In genomic region chr1:35269190-35269988, GRCh38 we compare ENCODE assay signal across 8 cellular contexts. TPM values are rescaled to one million over a fixed set of nuclear protein-coding genes. Genes with fewer than 3 reads are reported as not detected.
DNase-seq lines count a peak whose midpoint lies in the region; ATAC-seq and TF ChIP-seq lines count a peak whose summit lies in the region.

No MANE protein-coding gene starts in this region.

- peaks cover 29% of the 10 kb centered on the region for H3K4me1 Mint-ChIP-seq in activated T-cell treated with anti-CD3 and anti-CD28 coated beads, Interleukin-2, amount 50 U/mL, for 4 hours (ENCODE audit: low read depth)

- H3K79me2 ChIP-seq in PC-3 (ENCODE audit: low read length) = peaks cover 63% of the 10 kb centered on the region

- H3K27me3 ChIP-seq in PC-3 (ENCODE audit: low read length) (no peaks in the 10 kb centered on the region), ovary (no peaks in the 10 kb centered on the region)

- H3K9me2 ChIP-seq in PC-3 (replicated peaks; ENCODE audit: low read length) = no peaks in the 10 kb centered on the region

- DNase-seq in activated T-cell treated with anti-CD3 and anti-CD28 coated beads, Interleukin-2, amount 50 U/mL, for 4 hours = no peak
- no peak for DNase-seq in activated T-cell treated with anti-CD3 and anti-CD28 coated beads, Interleukin-2, amount 50 U/mL, for 48 hours
- DNase-seq in PC-3 (peak; percentile 12), epithelial cell of esophagus (ENCODE audit: low read depth) (peak; percentile 27), ovary (peak in 1 of 5 donors; percentile 13), COLO668 (lab: John Stamatoyannopoulos, UW; ENCODE audit: unreplicated experiment) (no peak)
- DNase-seq in activated CD8-positive, alpha-beta memory T cell treated with anti-CD3 and anti-CD28 coated beads, Interleukin-2, amount 50 U/mL, for 48 hours = no peak

- H3K4me3 Mint-ChIP-seq in activated T-cell treated with anti-CD3 and anti-CD28 coated beads, Interleukin-2, amount 50 U/mL, for 4 hours = peak overlapping the region; percentile 87

- peak overlapping the region; percentile 82 for H2AFZ ChIP-seq in PC-3 (ENCODE audit: low read length)

- H3K9me3 Mint-ChIP-seq in activated T-cell treated with anti-CD3 and anti-CD28 coated beads, Interleukin-2, amount 50 U/mL, for 4 hours = no peaks in the 10 kb centered on the region

- no peak for TF ChIP-seq EP300 in ovary (IDR thresholded peaks at IDR 0.05)

- H3K27me3 Mint-ChIP-seq in activated T-cell treated with anti-CD3 and anti-CD28 coated beads, Interleukin-2, amount 50 U/mL, for 4 hours (ENCODE audit: low read depth) = peaks cover 4% of the 10 kb centered on the region

- TF ChIP-seq CTCF in PC-3 (conservative IDR thresholded peaks at IDR 0.05; ENCODE audit: low read depth, low read length) (no peak), epithelial cell of esophagus (IDR thresholded peaks at IDR 0.05; ENCODE audit: insufficient read depth, low read depth, low read length, missing control alignments) (no peak), ovary (IDR thresholded peaks at IDR 0.05) (no peak)

- 0 to 1% (median 1%) methylated on average over 24 of the region's 24 CpGs for WGBS in ovary, 3 donors

- H3K27ac ChIP-seq in PC-3 (ENCODE audit: low read length) = peak overlapping the region; percentile 51
- H3K27ac ChIP-seq in ovary = peak overlapping the region; percentile 67 to 72

- peak overlapping the region; percentile 97 for H3K9ac ChIP-seq in PC-3 (ENCODE audit: low read length)

- TSS peak; percentile 66 for BruUV-seq in PC-3 (replicated peaks; lab: Mats Ljungman, UMichigan)

- no peak for TF ChIP-seq POLR2A in ovary (IDR thresholded peaks at IDR 0.05)

- intact Hi-C loops in PC-3 (cut with micrococcal nuclease) = loop anchor here (2.0 to 10.0 kb wide), 2 partner anchors 67 to 235 kb away; partner anchors contain the start of gene ZMYM6
- intact Hi-C loops in ovary (cut with DNase I) = no loop called here

- no peak for ATAC-seq in activated T-cell treated with anti-CD3 and anti-CD28 coated beads, Interleukin-2, amount 50 U/mL, for 4 hours
- no peak for ATAC-seq in PC-3
- ATAC-seq in HG03196 (IDR thresholded peaks at IDR 0.05; ENCODE audit: unreplicated experiment) = no peak

- H4K20me1 ChIP-seq in PC-3 (ENCODE audit: low read length) = peaks cover 4% of the 10 kb centered on the region; the same call in 1 of the 2 replicates

- POLR2A ChIA-PET in PC-3 (lab: Charles Lee; ENCODE audit: unreplicated experiment) = no interaction called here

- H3K4me1 ChIP-seq in PC-3 (ENCODE audit: insufficient read depth, low read length) (peaks cover 30% of the 10 kb centered on the region), ovary (ENCODE audit: insufficient read depth) (peaks cover 6% of the 10 kb centered on the region)

- no peaks in the 10 kb centered on the region for H3K9me3 ChIP-seq in PC-3 (ENCODE audit: low read length)
- no peaks in the 10 kb centered on the region for H3K9me3 ChIP-seq in ovary

- peak overlapping the region; percentile 76 for H3K4me3 ChIP-seq in PC-3 (ENCODE audit: low read length)
- H3K4me3 ChIP-seq in epithelial cell of esophagus (ENCODE audit: low read length) = peak overlapping the region; percentile 79
- H3K4me3 ChIP-seq in ovary = peak overlapping the region; percentile 70

- H3K36me3 ChIP-seq in PC-3 (ENCODE audit: low read depth, low read length) (peaks cover 3% of the 10 kb centered on the region; the same call in 1 of the 2 replicates), ovary (no peaks in the 10 kb centered on the region)

- H3K4me2 ChIP-seq in PC-3 (ENCODE audit: low read length) = peak overlapping the region; percentile 84

- no peaks in the 10 kb centered on the region for H3F3A ChIP-seq in PC-3 (ENCODE audit: low read length, unreplicated experiment)

- peaks cover 7% of the 10 kb centered on the region for H3K36me3 Mint-ChIP-seq in activated T-cell treated with anti-CD3 and anti-CD28 coated beads, Interleukin-2, amount 50 U/mL, for 4 hours (ENCODE audit: insufficient read depth)

- CTCF ChIA-PET in PC-3 (lab: Charles Lee) = no interaction called here

RNA-seq across cellular contexts. Expression of gene ZMYM4, which starts 0.9 kb away (rescaled TPM):
- total RNA-seq in activated T-cell treated with anti-CD3 and anti-CD28 coated beads, Interleukin-2, amount 50 U/mL, for 4 hours = 10 to 100 TPM; 24.2 to 28.9 (median 26.0) TPM
- total RNA-seq in PC-3 (2014; rRNA removed) (28.5 and 31.0 TPM in 2 replicates), ovary (10 to 100 TPM; 28.1 to 77.2 (median 60.4) TPM)
- polyA plus RNA-seq in ovary = 10 to 100 TPM; 15.9 to 27.1 TPM

Comparison
In these comparisons a context has a peak if more than half of its experiments do, and no peak if none do; other contexts are left out.
1. DNase-seq: peak in PC-3 (single experiment) and epithelial cell of esophagus (single experiment); none in activated T-cell treated with anti-CD3 and anti-CD28 coated beads, Interleukin-2, amount 50 U/mL, for 4 hours (single experiment), activated T-cell treated with anti-CD3 and anti-CD28 coated beads, Interleukin-2, amount 50 U/mL, for 48 hours (0 of 2), COLO668 (single experiment) and activated CD8-positive, alpha-beta memory T cell treated with anti-CD3 and anti-CD28 coated beads, Interleukin-2, amount 50 U/mL, for 48 hours (single experiment).
2. Peak in every context shown above with its lines, with median percentiles within 50 percentile points of each other: H3K4me3 ChIP-seq.